In the genomic region with DNA sequence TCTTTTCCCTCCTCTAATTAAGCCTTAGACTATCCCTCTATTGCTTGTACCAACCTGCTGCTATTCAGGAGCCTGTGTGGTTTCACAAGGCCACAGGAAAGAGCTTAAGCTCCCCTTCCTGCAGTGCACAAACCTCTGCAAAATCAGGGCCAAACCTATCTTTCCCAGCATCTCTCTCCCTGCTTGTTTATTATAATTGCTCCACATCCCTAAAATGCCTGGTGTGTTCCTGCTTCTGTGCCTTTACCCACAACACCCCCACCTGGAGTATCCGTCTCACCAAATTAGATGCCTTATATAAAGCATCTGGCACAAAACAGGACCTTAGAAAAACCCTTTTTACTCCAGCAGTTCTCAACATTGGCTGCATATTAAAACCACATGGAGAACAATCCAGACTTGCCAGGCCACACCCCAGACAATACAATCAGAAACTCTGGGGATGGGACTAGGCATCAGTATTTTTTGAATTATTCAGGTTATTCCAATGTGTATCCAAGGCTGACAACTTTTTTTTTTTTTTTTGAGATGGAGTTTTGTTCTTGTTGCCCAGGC, we compare ENCODE assay signal across 15 cellular contexts. TPM values are rescaled to one million over a fixed set of nuclear protein-coding genes. Genes with fewer than 3 reads are reported as not detected.
DNase-seq lines count a peak whose midpoint lies in the region; TF ChIP-seq lines count a peak whose summit lies in the region.
"Had no signal": no experiment of that assay in that cellular context is flagged by ENCODE, and none has a peak within 500 bp of the region (broad histone marks: within the 10 kb centered on the region; RNA-seq: fewer than 3 reads in every experiment).

No MANE protein-coding gene starts in this region.

- in situ Hi-C loops in GM13977 (cut with MboI; ENCODE audit: low pct_unique_long_range_greater_than_20kb, low sequenced_read_pairs, unreplicated experiment) = loop anchor here (10.0 kb wide), 1 partner anchor 68 kb away; no protein-coding TSS in a partner anchor

- H3K9ac ChIP-seq in adipocyte (ENCODE audit: low read length) = no peak overlapping the region

- DNase-seq in activated CD4-positive, alpha-beta memory T cell treated with anti-CD3 and anti-CD28 coated beads, Interleukin-2, amount 10 ng/mL, durations not matched to agents 7 days and 5 days = no peak
- no peak for DNase-seq in activated CD4-positive, alpha-beta memory T cell treated with anti-CD3 and anti-CD28 coated beads for 36 hours
- DNase-seq in EH (ENCODE audit: low read depth) (peak; percentile 41), adipocyte (ENCODE audit: low read depth) (peak; percentile 48), neural crest cell (ENCODE audit: low read depth, low spot score) (no peak), GM13977 (ENCODE audit: low spot score) (no peak), substantia nigra (lab: John Stamatoyannopoulos, UW) (no peak)
- DNase-seq: CD4-positive, alpha-beta memory T cell; H7; KG1; MG63; NCI-H1105; NCI-H1694 treated with DMSO at 0.1 percent for 48 hours; NCI-H446 had no signal

- peaks cover 92% of the 10 kb centered on the region for H3K36me3 Mint-ChIP-seq in activated CD4-positive, alpha-beta memory T cell treated with anti-CD3 and anti-CD28 coated beads, Interleukin-2, amount 10 ng/mL, durations not matched to agents 7 days and 5 days (ENCODE audit: low read depth)
- peaks cover 65% of the 10 kb centered on the region for H3K36me3 Mint-ChIP-seq in activated CD4-positive, alpha-beta memory T cell treated with anti-CD3 and anti-CD28 coated beads for 36 hours
- peaks cover 22% of the 10 kb centered on the region for H3K36me3 Mint-ChIP-seq in neural crest cell (ENCODE audit: low read depth)

- TF ChIP-seq CTCF in neural crest cell (conservative IDR thresholded peaks at IDR 0.05) (no peak), GM13977 (IDR thresholded peaks at IDR 0.05; ENCODE audit: extremely low read depth, insufficient read depth, missing control alignments) (no peak)

- H3K27me3 Mint-ChIP-seq in activated CD4-positive, alpha-beta memory T cell treated with anti-CD3 and anti-CD28 coated beads, Interleukin-2, amount 10 ng/mL, durations not matched to agents 7 days and 5 days = no peaks in the 10 kb centered on the region
- H3K27me3 Mint-ChIP-seq in activated CD4-positive, alpha-beta memory T cell treated with anti-CD3 and anti-CD28 coated beads for 36 hours = no peaks in the 10 kb centered on the region
- H3K27me3 Mint-ChIP-seq in neural crest cell (ENCODE audit: low read depth) = no peaks in the 10 kb centered on the region
- H3K27me3 Mint-ChIP-seq: CD4-positive, alpha-beta memory T cell had no signal

- peaks cover 14% of the 10 kb centered on the region for H3K36me3 ChIP-seq in adipocyte (ENCODE audit: control insufficient read depth, insufficient read depth, low read length, severe bottlenecking)
- H3K36me3 ChIP-seq: MG63 had no signal

- no peak overlapping the region for H3K4me3 Mint-ChIP-seq in activated CD4-positive, alpha-beta memory T cell treated with anti-CD3 and anti-CD28 coated beads, Interleukin-2, amount 10 ng/mL, durations not matched to agents 7 days and 5 days
- no peak overlapping the region for H3K4me3 Mint-ChIP-seq in activated CD4-positive, alpha-beta memory T cell treated with anti-CD3 and anti-CD28 coated beads for 36 hours
- H3K4me3 Mint-ChIP-seq in neural crest cell = no peak overlapping the region
- H3K4me3 Mint-ChIP-seq: CD4-positive, alpha-beta memory T cell had no signal

- H3K9me3 Mint-ChIP-seq in activated CD4-positive, alpha-beta memory T cell treated with anti-CD3 and anti-CD28 coated beads, Interleukin-2, amount 10 ng/mL, durations not matched to agents 7 days and 5 days = no peaks in the 10 kb centered on the region
- H3K9me3 Mint-ChIP-seq in activated CD4-positive, alpha-beta memory T cell treated with anti-CD3 and anti-CD28 coated beads for 36 hours = no peaks in the 10 kb centered on the region
- H3K9me3 Mint-ChIP-seq in neural crest cell = no peaks in the 10 kb centered on the region
- H3K9me3 Mint-ChIP-seq: CD4-positive, alpha-beta memory T cell had no signal

- POLR2A ChIA-PET in activated CD4-positive, alpha-beta memory T cell treated with anti-CD3 and anti-CD28 coated beads, Interleukin-2, amount 10 ng/mL, durations not matched to agents 7 days and 5 days (lab: Charles Lee) = interaction anchor here (0.6 to 1.7 kb wide), 3 partner anchors 20 to 48 kb away, joined by 3 to 4 read pairs (median 3); no protein-coding TSS in a partner anchor
- POLR2A ChIA-PET in activated CD4-positive, alpha-beta memory T cell treated with anti-CD3 and anti-CD28 coated beads for 36 hours (lab: Charles Lee) = no interaction called here

- no peaks in the 10 kb centered on the region for H3K9me3 ChIP-seq in adipocyte (ENCODE audit: control insufficient read depth, low read length)
- H3K9me3 ChIP-seq: A549, MG63 had no signal

- CTCF ChIA-PET in activated CD4-positive, alpha-beta memory T cell treated with anti-CD3 and anti-CD28 coated beads, Interleukin-2, amount 10 ng/mL, durations not matched to agents 7 days and 5 days (lab: Charles Lee) = interaction anchor here (1.2 to 12.7 kb wide), 2 partner anchors 15 to 20 kb away, joined by 3 to 103 read pairs; no protein-coding TSS in a partner anchor
- CTCF ChIA-PET in activated CD4-positive, alpha-beta memory T cell treated with anti-CD3 and anti-CD28 coated beads for 36 hours (lab: Charles Lee) = interaction anchor here (2.4 kb wide), 1 partner anchor 21 kb away, joined by 9 read pairs; no protein-coding TSS in a partner anchor

- H3K27ac Mint-ChIP-seq in activated CD4-positive, alpha-beta memory T cell treated with anti-CD3 and anti-CD28 coated beads, Interleukin-2, amount 10 ng/mL, durations not matched to agents 7 days and 5 days = peak overlapping the region; percentile 17
- no peak overlapping the region for H3K27ac Mint-ChIP-seq in activated CD4-positive, alpha-beta memory T cell treated with anti-CD3 and anti-CD28 coated beads for 36 hours
- peak overlapping the region; percentile 31 for H3K27ac Mint-ChIP-seq in neural crest cell (ENCODE audit: unreplicated experiment)

- no peak overlapping the region for H3K4me3 ChIP-seq in adipocyte (ENCODE audit: low read length)
- H3K4me3 ChIP-seq: A549, MG63 had no signal

- H3K27me3 ChIP-seq in adipocyte (replicated peaks; ENCODE audit: control insufficient read depth, insufficient read depth, low read length) = no peaks in the 10 kb centered on the region
- H3K27me3 ChIP-seq: MG63 had no signal

- intact Hi-C loops in activated CD4-positive, alpha-beta memory T cell treated with anti-CD3 and anti-CD28 coated beads for 36 hours (cut with micrococcal nuclease) = no loop called here

- H3K4me1 Mint-ChIP-seq in activated CD4-positive, alpha-beta memory T cell treated with anti-CD3 and anti-CD28 coated beads, Interleukin-2, amount 10 ng/mL, durations not matched to agents 7 days and 5 days = peaks cover 85% of the 10 kb centered on the region
- H3K4me1 Mint-ChIP-seq in activated CD4-positive, alpha-beta memory T cell treated with anti-CD3 and anti-CD28 coated beads for 36 hours (ENCODE audit: low read depth) = peaks cover 22% of the 10 kb centered on the region
- H3K4me1 Mint-ChIP-seq in neural crest cell = peaks cover 32% of the 10 kb centered on the region

- no peak overlapping the region for H3K27ac ChIP-seq in substantia nigra (ENCODE audit: low read depth, low read length, poor library complexity, severe bottlenecking)
- H3K27ac ChIP-seq: A549 had no signal

- peaks cover 3% of the 10 kb centered on the region for H3K4me1 ChIP-seq in adipocyte (ENCODE audit: control insufficient read depth, insufficient read depth, low read length)

RNA-seq across cellular contexts. Expression of a gene that starts 16.7 kb away (rescaled TPM):
- total RNA-seq in activated CD4-positive, alpha-beta memory T cell treated with anti-CD3 and anti-CD28 coated beads, Interleukin-2, amount 10 ng/mL, durations not matched to agents 7 days and 5 days = 100 to 1,000 TPM; 138 to 139 TPM
- 10 to 100 TPM; 44.2 to 47.2 TPM for total RNA-seq in activated CD4-positive, alpha-beta memory T cell treated with anti-CD3 and anti-CD28 coated beads for 36 hours
- 18.1 and 18.7 TPM in 2 replicates for total RNA-seq in neural crest cell

RNA-seq across cellular contexts. Expression of a gene that starts 26.7 kb away (rescaled TPM):
- total RNA-seq in activated CD4-positive, alpha-beta memory T cell treated with anti-CD3 and anti-CD28 coated beads, Interleukin-2, amount 10 ng/mL, durations not matched to agents 7 days and 5 days = 100 to 1,000 TPM; 315 to 324 TPM
- total RNA-seq in activated CD4-positive, alpha-beta memory T cell treated with anti-CD3 and anti-CD28 coated beads for 36 hours = 100 to 1,000 TPM; 390 to 404 TPM
- 200 and 235 TPM in 2 replicates for total RNA-seq in neural crest cell

RNA-seq across cellular contexts. Expression of a gene that starts 32.7 kb away (rescaled TPM):
- 10 to 100 TPM; 57.7 to 58.8 TPM for total RNA-seq in activated CD4-positive, alpha-beta memory T cell treated with anti-CD3 and anti-CD28 coated beads, Interleukin-2, amount 10 ng/mL, durations not matched to agents 7 days and 5 days
- 10 to 100 TPM; 40.6 to 47.4 TPM for total RNA-seq in activated CD4-positive, alpha-beta memory T cell treated with anti-CD3 and anti-CD28 coated beads for 36 hours
- 55.7 and 62.9 TPM in 2 replicates for total RNA-seq in neural crest cell

RNA-seq across cellular contexts. Expression of a gene that starts 40.2 kb away (rescaled TPM):
- total RNA-seq in activated CD4-positive, alpha-beta memory T cell treated with anti-CD3 and anti-CD28 coated beads, Interleukin-2, amount 10 ng/mL, durations not matched to agents 7 days and 5 days = under 1 TPM in 1 of 2 experiments, not detected in 1; 0.23 TPM
- under 1 TPM; 0.36 to 0.46 TPM for total RNA-seq in activated CD4-positive, alpha-beta memory T cell treated with anti-CD3 and anti-CD28 coated beads for 36 hours
- 3.8 and 4.2 TPM in 2 replicates for total RNA-seq in neural crest cell
- total RNA-seq: CD4-positive, alpha-beta memory T cell had no signal

Comparison
In these comparisons a context has a peak if more than half of its experiments do, and no peak if none do; other contexts are left out.
1. DNase-seq: peak in EH (single experiment) and adipocyte (single experiment); none in activated CD4-positive, alpha-beta memory T cell treated with anti-CD3 and anti-CD28 coated beads, Interleukin-2, amount 10 ng/mL, durations not matched to agents 7 days and 5 days (single experiment), activated CD4-positive, alpha-beta memory T cell treated with anti-CD3 and anti-CD28 coated beads for 36 hours (single experiment), neural crest cell (single experiment), GM13977 (single experiment) and substantia nigra (0 of 49).